In genomic region chr20:37947943-37948342, GRCh38 we compare ENCODE assay signal across 24 cellular contexts. TPM values are rescaled to one million over a fixed set of nuclear protein-coding genes. Genes with fewer than 3 reads are reported as not detected.
"Had no signal": no experiment of that assay in that cellular context is flagged by ENCODE, and none has a peak within 500 bp of the region (broad histone marks: within the 10 kb centered on the region; RNA-seq: fewer than 3 reads in every experiment).

No MANE protein-coding gene starts in this region.

- H3K27ac ChIP-seq: ovary, parathyroid adenoma, psoas muscle, right lobe of liver, sigmoid colon, suprapubic skin, testis, tibial artery, transverse colon, upper lobe of left lung had no signal

- H3K4me3 ChIP-seq: ovary, psoas muscle, right lobe of liver, sigmoid colon, suprapubic skin, testis, tibial artery, transverse colon, upper lobe of left lung had no signal

- H2AFZ ChIP-seq: parathyroid adenoma had no signal

- H3K36me3 ChIP-seq: ovary, right lobe of liver, sigmoid colon, suprapubic skin, tibial artery, transverse colon, upper lobe of left lung had no signal

- H3K9me3 ChIP-seq: ovary, right lobe of liver, sigmoid colon, suprapubic skin, testis, transverse colon, upper lobe of left lung had no signal

- H3K27me3 ChIP-seq: ovary, right lobe of liver, testis, transverse colon, upper lobe of left lung had no signal

- ATAC-seq: naive thymus-derived CD4-positive, alpha-beta T cell; psoas muscle; right cardiac atrium; right lobe of liver; stimulated activated effector memory CD8-positive, alpha-beta T cell treated with anti-CD3 and anti-CD28 coated beads, Interleukin-12 subunit alpha, Interleukin-12 subunit beta, amount 100 ng/mL, for 72 hours; stimulated activated naive B cell treated with anti-CD40 and anti-IgM and Interleukin-4, amounts not matched to agents 10 μg/mL and 1 μg/mL and 100 μg/mL, for 72 hours had no signal

- H3K4me1 ChIP-seq: parathyroid adenoma, psoas muscle, right lobe of liver, sigmoid colon, suprapubic skin, testis, tibial artery, transverse colon, upper lobe of left lung had no signal

- H3K9ac ChIP-seq: parathyroid adenoma had no signal

- DNase-seq: naive thymus-derived CD4-positive, alpha-beta T cell; natural killer cell; occipital lobe; ovary; psoas muscle; right cardiac atrium; right lobe of liver; sigmoid colon; small intestine; stimulated activated CD4-positive, alpha-beta T cell treated with anti-CD3 and anti-CD28 coated beads, Interleukin-15, amount 100 ng/mL, for 24 hours; stimulated activated CD4-positive, alpha-beta T cell treated with anti-CD3 and anti-CD28 coated beads, Interleukin-2, amount 100 ng/mL, for 24 hours; stimulated activated CD4-positive, alpha-beta T cell treated with anti-CD3 and anti-CD28 coated beads, Interleukin-2, amount 100 ng/mL, for 48 hours; stimulated activated CD4-positive, alpha-beta T cell treated with anti-CD3 and anti-CD28 coated beads, Interleukin-4, amount 100 ng/mL, for 24 hours; stimulated activated naive B cell treated with anti-CD40 and anti-IgM and Interleukin-4, amounts not matched to agents 10 μg/mL and 1 μg/mL and 100 μg/mL, for 72 hours; stimulated activated naive CD4-positive, alpha-beta T cell treated with Interleukin-2 at 50 U/mL for 16 hours; substantia nigra; testis; transverse colon; upper lobe of left lung had no signal

RNA-seq across cellular contexts. Expression of gene VSTM2L, which starts 45.0 kb away (rescaled TPM):
- total RNA-seq: skeletal muscle tissue had no signal
- polyA plus RNA-seq: naive thymus-derived CD4-positive, alpha-beta T cell had no signal
